In genomic region chr2:128498589-128498988, GRCh38 we compare ENCODE assay signal across 29 cellular contexts.
"Had no signal": no experiment of that assay in that cellular context is flagged by ENCODE, and none has a peak within 500 bp of the region (broad histone marks: within the 10 kb centered on the region; RNA-seq: fewer than 3 reads in every experiment).

No MANE protein-coding gene starts in this region.

- H3K4me1 Mint-ChIP-seq: activated naive CD8-positive, alpha-beta T cell treated with anti-CD3 and anti-CD28 coated beads for 36 hours; stimulated activated effector memory CD8-positive, alpha-beta T cell treated with anti-CD3 and anti-CD28 coated beads, Interleukin-12 subunit alpha, Interleukin-12 subunit beta, amount 100 ng/mL, for 72 hours; stimulated activated naive CD8-positive, alpha-beta T cell treated with anti-CD3 and anti-CD28 coated beads, Interleukin-15, amount 100 ng/mL, for 72 hours had no signal

- H3K36me3 Mint-ChIP-seq: activated naive CD8-positive, alpha-beta T cell treated with anti-CD3 and anti-CD28 coated beads for 36 hours; naive thymus-derived CD8-positive, alpha-beta T cell; neural progenitor cell; stimulated activated effector memory CD8-positive, alpha-beta T cell treated with anti-CD3 and anti-CD28 coated beads, Interleukin-12 subunit alpha, Interleukin-12 subunit beta, amount 100 ng/mL, for 72 hours had no signal

- H3K4me3 Mint-ChIP-seq: activated naive CD4-positive, alpha-beta T cell treated with anti-CD3 and anti-CD28 coated beads for 36 hours; activated naive CD8-positive, alpha-beta T cell treated with anti-CD3 and anti-CD28 coated beads for 36 hours; naive thymus-derived CD8-positive, alpha-beta T cell; neural progenitor cell; stimulated activated effector memory CD8-positive, alpha-beta T cell treated with anti-CD3 and anti-CD28 coated beads, Interleukin-12 subunit alpha, Interleukin-12 subunit beta, amount 100 ng/mL, for 72 hours; stimulated activated naive CD8-positive, alpha-beta T cell treated with anti-CD3 and anti-CD28 coated beads, Interleukin-15, amount 100 ng/mL, for 72 hours; T-helper 1 cell treated with Interleukin-12 subunit alpha and Interleukin-12 subunit beta and Interleukin-4 antibody, amounts not matched to agents 30 μg/mL and 1 μg/mL, for 36 hours had no signal

- ATAC-seq: activated CD4-positive, CD25-positive, alpha-beta regulatory T cell treated with anti-CD3 and anti-CD28 coated beads, Interleukin-2, amount 50 U/mL, for 24 hours; body of pancreas; heart right ventricle; left lobe of liver; lower lobe of right lung; naive thymus-derived CD8-positive, alpha-beta T cell; right lobe of liver; stimulated activated effector memory CD8-positive, alpha-beta T cell treated with anti-CD3 and anti-CD28 coated beads, Interleukin-12 subunit alpha, Interleukin-12 subunit beta, amount 100 ng/mL, for 72 hours had no signal

- H3K27ac Mint-ChIP-seq: activated naive CD4-positive, alpha-beta T cell treated with anti-CD3 and anti-CD28 coated beads for 36 hours; activated naive CD8-positive, alpha-beta T cell treated with anti-CD3 and anti-CD28 coated beads for 36 hours; activated T-helper 2 cell treated with anti-CD3 and anti-CD28 coated beads, Interferon-gamma antibody, Interleukin-2, Interleukin-4, amounts not matched to agents 10 μg/mL and 5 μg/mL and 100 μg/mL, durations not matched to agents 14 hours and 24 hours and 36 hours; neural progenitor cell; progenitor cell of endocrine pancreas; stimulated activated effector memory CD8-positive, alpha-beta T cell treated with anti-CD3 and anti-CD28 coated beads, Interleukin-12 subunit alpha, Interleukin-12 subunit beta, amount 100 ng/mL, for 72 hours; T-helper 1 cell treated with Interleukin-12 subunit alpha and Interleukin-12 subunit beta and Interleukin-4 antibody, amounts not matched to agents 30 μg/mL and 1 μg/mL, for 36 hours had no signal

- H3K9me3 Mint-ChIP-seq: activated naive CD4-positive, alpha-beta T cell treated with anti-CD3 and anti-CD28 coated beads for 36 hours; activated naive CD8-positive, alpha-beta T cell treated with anti-CD3 and anti-CD28 coated beads for 36 hours; activated T-helper 2 cell treated with anti-CD3 and anti-CD28 coated beads, Interferon-gamma antibody, Interleukin-2, Interleukin-4, amounts not matched to agents 10 μg/mL and 5 μg/mL and 100 μg/mL, durations not matched to agents 14 hours and 24 hours and 36 hours; stimulated activated effector memory CD8-positive, alpha-beta T cell treated with anti-CD3 and anti-CD28 coated beads, Interleukin-12 subunit alpha, Interleukin-12 subunit beta, amount 100 ng/mL, for 72 hours; stimulated activated naive CD8-positive, alpha-beta T cell treated with anti-CD3 and anti-CD28 coated beads, Interleukin-15, amount 100 ng/mL, for 72 hours; T-helper 1 cell treated with Interleukin-12 subunit alpha and Interleukin-12 subunit beta and Interleukin-4 antibody, amounts not matched to agents 30 μg/mL and 1 μg/mL, for 36 hours had no signal

- DNase-seq: activated CD4-positive, alpha-beta T cell treated with anti-CD3 and anti-CD28 coated beads for 48 hours; activated CD4-positive, alpha-beta T cell treated with anti-CD3 and anti-CD28 coated beads, Interleukin-2, amount 50 U/mL, for 48 hours; activated naive CD4-positive, alpha-beta T cell treated with anti-CD3 and anti-CD28 coated beads for 36 hours; activated naive CD8-positive, alpha-beta T cell treated with anti-CD3 and anti-CD28 coated beads for 36 hours; activated T-cell treated with anti-CD3 and anti-CD28 coated beads, Interleukin-2, amount 50 U/mL, for 48 hours; dermis blood vessel endothelial cell; effector CD8-positive, alpha-beta T cell; esophagus squamous epithelium; foreskin melanocyte; heart right ventricle; kidney glomerular epithelial cell; lower lobe of right lung; mesenchymal stem cell; right lobe of liver; stimulated activated CD4-positive, alpha-beta T cell treated with anti-CD3 and anti-CD28 coated beads, Interleukin-12 subunit alpha, Interleukin-12 subunit beta, amount 100 ng/mL, for 4 hours; stimulated activated CD4-positive, alpha-beta T cell treated with anti-CD3 and anti-CD28 coated beads, Interleukin-4, amount 100 ng/mL, for 1 hour; SW 1271; T1000; WERI-Rb-1 had no signal
